In genomic region chr11:69887330-69887729, GRCh38 we compare ENCODE assay signal across 22 cellular contexts.
DNase-seq lines count a peak whose midpoint lies in the region; ATAC-seq and TF ChIP-seq lines count a peak whose summit lies in the region.
"Had no signal": no experiment of that assay in that cellular context is flagged by ENCODE, and none has a peak within 500 bp of the region (broad histone marks: within the 10 kb centered on the region; RNA-seq: fewer than 3 reads in every experiment).

No MANE protein-coding gene starts in this region.

- H3K9me3 ChIP-seq in heart left ventricle (no peaks in the 10 kb centered on the region), osteoblast (ENCODE audit: low read depth, low read length) (no peaks in the 10 kb centered on the region)
- H3K9me3 ChIP-seq: BE2C, BLaER1 had no signal

- H3K27me3 ChIP-seq in heart left ventricle (peaks cover 0 to 52% (median 16%) of the 10 kb centered on the region in 9 donors), osteoblast (ENCODE audit: insufficient read depth, low read length) (peaks cover 30% of the 10 kb centered on the region)
- H3K27me3 ChIP-seq: BE2C had no signal

- no peak for ATAC-seq in Right ventricle myocardium superior (ENCODE audit: poor library complexity)
- ATAC-seq in heart left ventricle: no peak
- ATAC-seq in HG03095 (IDR thresholded peaks at IDR 0.05; ENCODE audit: unreplicated experiment): no peak
- ATAC-seq: GM12878 had no signal

- no peak overlapping the region for H3K4me2 ChIP-seq in osteoblast (ENCODE audit: insufficient read depth, low read length)
- H3K4me2 ChIP-seq: BLaER1 had no signal

- no peak overlapping the region for H3K27ac ChIP-seq in heart left ventricle
- H3K27ac ChIP-seq in osteoblast (ENCODE audit: low read depth, low read length): no peak overlapping the region
- H3K27ac ChIP-seq: 22Rv1, BLaER1 had no signal

- no peaks in the 10 kb centered on the region for H3K79me2 ChIP-seq in osteoblast (ENCODE audit: insufficient read depth, low read length)

- TF ChIP-seq POLR2A in heart left ventricle (IDR thresholded peaks at IDR 0.05): no peak

- H3K4me1 ChIP-seq in heart left ventricle (peaks cover 0 to 8% (median 0%) of the 10 kb centered on the region in 12 donors), osteoblast (ENCODE audit: insufficient read depth, low read length) (no peaks in the 10 kb centered on the region)

- H2AFZ ChIP-seq in osteoblast (ENCODE audit: low read length): no peak overlapping the region

- H3K36me3 ChIP-seq in heart left ventricle: no peaks in the 10 kb centered on the region
- no peaks in the 10 kb centered on the region for H3K36me3 ChIP-seq in osteoblast (ENCODE audit: insufficient read depth, low read length)
- H3K36me3 ChIP-seq: BE2C, BLaER1 had no signal

- intact Hi-C loops in Right ventricle myocardium superior (cut with DNase I) (no loop called here), heart left ventricle (cut with DNase I) (loop anchor here in 6 of 10 donors (5.0 kb wide), 3 partner anchors 180 to 200 kb away; partner anchors contain the start of gene FGF19 (in 1 of the 6))

- no peak for TF ChIP-seq CTCF in heart left ventricle (IDR thresholded peaks at IDR 0.05)
- TF ChIP-seq CTCF in osteoblast (IDR thresholded peaks at IDR 0.05; ENCODE audit: extremely low read depth, low read depth, low read length): no peak

- H3K4me3 ChIP-seq in heart left ventricle (no peak overlapping the region), osteoblast (ENCODE audit: insufficient read depth, low read length) (no peak overlapping the region)
- H3K4me3 ChIP-seq: BLaER1, GM12878 had no signal

- H4K20me1 ChIP-seq in osteoblast (ENCODE audit: insufficient read depth, low read length): no peaks in the 10 kb centered on the region

- peak; percentile 3 for DNase-seq in Right ventricle myocardium superior
- no peak for DNase-seq in heart left ventricle
- peak; percentile 25 for DNase-seq in osteoblast (ENCODE audit: insufficient read length, low spot score, missing footprints)
- DNase-seq in SKM-1 treated with dmso at 0.1 percent for 144 hours (lab: John Stamatoyannopoulos, UW; ENCODE audit: unreplicated experiment): no peak
- DNase-seq: ACHN; BE2C; C1 segment of cervical spinal cord; CD4-positive, alpha-beta memory T cell; CD4-positive, CD25-positive, alpha-beta regulatory T cell; CD8-positive, alpha-beta memory T cell; COR-L47; DMS 273 treated with DMSO at 0.1 percent for 48 hours; DMS153; DMS53; DMS79; DND-41; EL; GDM1 had no signal

- 91 to 96% (median 94%) methylated on average over 2 of the region's 2 CpGs for WGBS in heart left ventricle, 4 donors

Comparison
In these comparisons a context has a peak if more than half of its experiments do, and no peak if none do; other contexts are left out.
1. DNase-seq: peak in Right ventricle myocardium superior (single experiment) and osteoblast (single experiment); none in heart left ventricle (0 of 5) and SKM-1 treated with dmso at 0.1 percent for 144 hours (single experiment).